Comparison of ENCODE assay signal across 32 cellular contexts in genomic region chr15:72700076-72700475, GRCh38. TPM values are rescaled to one million over a fixed set of nuclear protein-coding genes. Genes with fewer than 3 reads are reported as not detected.
DNase-seq lines count a peak whose midpoint lies in the region; ATAC-seq, FAIRE-seq and TF ChIP-seq lines count a peak whose summit lies in the region.
"Had no signal": no experiment of that assay in that cellular context is flagged by ENCODE, and none has a peak within 500 bp of the region (broad histone marks: within the 10 kb centered on the region; RNA-seq: fewer than 3 reads in every experiment).

No MANE protein-coding gene starts in this region.

- FAIRE-seq in bronchial epithelial cell (lab: Jason Lieb, UNC): no peak
- FAIRE-seq: A204.1, GM12878, GM12892, GM18507 had no signal

- H3K36me3 ChIP-seq in bronchial epithelial cell (ENCODE audit: control insufficient read depth, insufficient read depth, low read length): no peaks in the 10 kb centered on the region
- H3K36me3 ChIP-seq: BE2C, BLaER1 had no signal

- intact Hi-C loops in posterior cingulate gyrus (cut with DNase I): no loop called here

- H3K4me3 ChIP-seq in bronchial epithelial cell (ENCODE audit: low read depth, low read length): no peak overlapping the region
- H3K4me3 ChIP-seq: BLaER1, GM12878 had no signal

- peak; percentile 80 for DNase-seq in bronchial epithelial cell (ENCODE audit: low read depth)
- DNase-seq in epithelial cell of prostate (ENCODE audit: low read depth, low spot score): peak; percentile 10
- DNase-seq in foreskin keratinocyte: peak; percentile 28 to 55
- no peak for DNase-seq in germinal center (ENCODE audit: low spot score)
- DNase-seq in caudate nucleus (lab: John Stamatoyannopoulos, UW): no peak
- no peak for DNase-seq in posterior cingulate gyrus
- DNase-seq: 8988T; ACHN; BE2C; C1 segment of cervical spinal cord; CD4-positive, alpha-beta memory T cell; CD4-positive, CD25-positive, alpha-beta regulatory T cell; CD8-positive, alpha-beta memory T cell; COR-L47; DMS 273 treated with DMSO at 0.1 percent for 48 hours; DMS153; DMS53; DMS79; DND-41; EL; GDM1 had no signal

- TF ChIP-seq CTCF in bronchial epithelial cell (IDR thresholded peaks at IDR 0.05; ENCODE audit: insufficient read depth, low read length, severe bottlenecking) (no peak), foreskin keratinocyte (conservative IDR thresholded peaks at IDR 0.05) (no peak)

- H3K27me3 ChIP-seq in bronchial epithelial cell (ENCODE audit: control insufficient read depth, insufficient read depth, low read length) (no peaks in the 10 kb centered on the region), foreskin keratinocyte (no peaks in the 10 kb centered on the region)
- H3K27me3 ChIP-seq: BE2C, BLaER1 had no signal

- H3K4me1 ChIP-seq in foreskin keratinocyte: peaks cover 11% of the 10 kb centered on the region
- H3K4me1 ChIP-seq: BE2C, BLaER1 had no signal

- H3K27ac ChIP-seq in epithelial cell of prostate: no peak overlapping the region
- H3K27ac ChIP-seq in foreskin keratinocyte: no peak overlapping the region
- no peak overlapping the region for H3K27ac ChIP-seq in caudate nucleus (ENCODE audit: low read depth, low read length)
- H3K27ac ChIP-seq: BLaER1 had no signal

- ATAC-seq in foreskin keratinocyte (peak; percentile 25), HG03378 (IDR thresholded peaks at IDR 0.05; ENCODE audit: unreplicated experiment) (no peak)
- ATAC-seq: GM12878 had no signal

RNA-seq across cellular contexts. Expression of gene BBS4, which starts 14.1 kb away (rescaled TPM):
- total RNA-seq in bronchial epithelial cell (7.1 and 8.8 TPM in 2 replicates), foreskin keratinocyte (9.9 and 11.1 TPM in 2 replicates)
- polyA plus RNA-seq in foreskin keratinocyte: 7.3 and 8.1 TPM in 2 replicates

RNA-seq across cellular contexts. Expression of gene HIGD2B, which starts 14.1 kb away (rescaled TPM):
- total RNA-seq in bronchial epithelial cell (0.13 TPM in 1 of 2 replicates, not detected in the other), foreskin keratinocyte (0.07 TPM in 1 of 2 replicates, not detected in the other)
- polyA plus RNA-seq in foreskin keratinocyte: not detected in 2 replicates
- total RNA-seq: A673; CD4-positive, CD25-positive, alpha-beta regulatory T cell; Daoy; G401 had no signal
- polyA plus RNA-seq: AG04450; CD14-positive monocyte; CD4-positive, alpha-beta memory T cell; CD8-positive, alpha-beta memory T cell had no signal

RNA-seq across cellular contexts. Expression of gene GOLGA6B, which starts 45.6 kb away (rescaled TPM):
- total RNA-seq in bronchial epithelial cell (not detected in 2 replicates), foreskin keratinocyte (not detected in 2 replicates)
- not detected in 2 replicates for polyA plus RNA-seq in foreskin keratinocyte
- total RNA-seq: A673; CD4-positive, alpha-beta memory T cell; CD4-positive, CD25-positive, alpha-beta regulatory T cell; CD8-positive, alpha-beta memory T cell; Daoy; G401; GM12878 had no signal
- polyA plus RNA-seq: AG04450; CD14-positive monocyte; CD4-positive, alpha-beta memory T cell; CD4-positive, CD25-positive, alpha-beta regulatory T cell; CD8-positive, alpha-beta memory T cell; GM12878 had no signal

Comparison
In these comparisons a context has a peak if more than half of its experiments do, and no peak if none do; other contexts are left out.
1. DNase-seq: peak in bronchial epithelial cell (single experiment), epithelial cell of prostate (single experiment) and foreskin keratinocyte (2 of 2); none in germinal center (single experiment), caudate nucleus (0 of 61) and posterior cingulate gyrus (0 of 10).